ENCODE assay signal across 8 cellular contexts in genomic region chr12:6943719-6944380, GRCh38. TPM values are rescaled to one million over a fixed set of nuclear protein-coding genes. Genes with fewer than 3 reads are reported as not detected.
DNase-seq lines count a peak whose midpoint lies in the region; ATAC-seq, FAIRE-seq and TF ChIP-seq lines count a peak whose summit lies in the region.

C12orf57 (plus strand) TSS chr12:6944022; CDS start chr12:6944122, 100 bp downstream.
RNU7-1 (plus strand) TSS chr12:6943816.

- POLR2A ChIA-PET in BJ (lab: Charles Lee) = interaction anchor here (0.5 to 1.1 kb wide), 6 partner anchors 10 to 993 kb away, joined by 3 to 13 read pairs (median 6); no protein-coding TSS in a partner anchor

- ATAC-seq in HG03432 (IDR thresholded peaks at IDR 0.05; ENCODE audit: unreplicated experiment) (peak; percentile 37), left colon (peak; percentile 44)
- ATAC-seq in activated CD4-positive, CD25-positive, alpha-beta regulatory T cell treated with anti-CD3 and anti-CD28 coated beads, Interleukin-2, amount 50 U/mL, for 24 hours = peak; percentile 70 to 77

- peaks cover 24% of the 10 kb centered on the region for H3K36me3 ChIP-seq in BJ (ENCODE audit: control insufficient read depth, insufficient read depth, low read length)
- H3K36me3 ChIP-seq in colonic mucosa = no peaks in the 10 kb centered on the region

- H3K27me3 ChIP-seq in BJ (ENCODE audit: control insufficient read depth, insufficient read depth, low read length) (no peaks in the 10 kb centered on the region), colonic mucosa (no peaks in the 10 kb centered on the region)

- intact Hi-C loops in colonic mucosa (cut with DNase I) = loop anchor here (2.0 kb wide), 1 partner anchor 21 kb away; no protein-coding TSS in a partner anchor
- intact Hi-C loops in left colon (cut with DNase I, micrococcal nuclease) = no loop called here

- CTCF ChIA-PET in BJ (lab: Yijun Ruan, JAX) = interaction anchor here (0.6 to 6.5 kb wide), 27 partner anchors 9 to 197 kb away, joined by 3 to 65 read pairs (median 6); partner anchors contain the start of genes C1RL, C1S, LPCAT3 and SPSB2

- TF ChIP-seq CTCF in BJ (IDR thresholded peaks at IDR 0.05; ENCODE audit: insufficient read depth, low read depth, low read length) = no peak
- no peak for TF ChIP-seq CTCF in colonic mucosa (IDR thresholded peaks at IDR 0.05)

- H3K27ac ChIP-seq in colonic mucosa = peak within 1 kb of the TSS; percentile 98

- H3K4me1 ChIP-seq in colonic mucosa = peaks cover 14% of the 10 kb centered on the region

- FAIRE-seq in GM19239 (lab: Jason Lieb, UNC) = peak; percentile 60

- H3K4me3 ChIP-seq in BJ (ENCODE audit: low read depth, low read length) (peak within 1 kb of the TSS; percentile 67), colonic mucosa (peak within 1 kb of the TSS; percentile 54)

- peak within 1 kb of the TSS; percentile 78 to 98 for H3K9ac ChIP-seq in colonic mucosa (ENCODE audit: low read depth in 2 of 2, low read length in 2 of 2)

- DNase-seq in BJ (ENCODE audit: low read depth) (peak; percentile 62), GM19239 (ENCODE audit: insufficient read length, low spot score) (no peak), NCI-H446 (lab: John Stamatoyannopoulos, UW) (peak; percentile 98 to 99), colonic mucosa (peak; percentile 83), left colon (peak; percentile 80)
- peak; percentile 79 to 82 for DNase-seq in stimulated activated CD4-positive, alpha-beta T cell treated with anti-CD3 and anti-CD28 coated beads, Interleukin-2, amount 100 ng/mL, for 24 hours

- no peaks in the 10 kb centered on the region for H3K9me3 ChIP-seq in colonic mucosa

RNA-seq across cellular contexts. Expression of gene C12orf57, which starts in this region (rescaled TPM):
- polyA plus RNA-seq in BJ (2011; rRNA removed) = 489 and 709 TPM in 2 replicates
- 56.3 and 104 TPM in 2 replicates for polyA minus RNA-seq in BJ (2011; rRNA and poly(A)+ RNA removed)
- total RNA-seq in colonic mucosa (100 to 1,000 TPM; 114 to 206 TPM), left colon (100 to 1,000 TPM; 151 to 168 TPM)

RNA-seq across cellular contexts. Expression of gene RNU7-1, which starts in this region (rescaled TPM):
- polyA plus RNA-seq in BJ (2011; rRNA removed) = not detected in 2 replicates
- polyA minus RNA-seq in BJ (2011; rRNA and poly(A)+ RNA removed) = not detected in 2 replicates
- total RNA-seq in colonic mucosa = not detected
- total RNA-seq in left colon = not detected
